2 cellular contexts compared by ENCODE assay signal in the genomic region with DNA sequence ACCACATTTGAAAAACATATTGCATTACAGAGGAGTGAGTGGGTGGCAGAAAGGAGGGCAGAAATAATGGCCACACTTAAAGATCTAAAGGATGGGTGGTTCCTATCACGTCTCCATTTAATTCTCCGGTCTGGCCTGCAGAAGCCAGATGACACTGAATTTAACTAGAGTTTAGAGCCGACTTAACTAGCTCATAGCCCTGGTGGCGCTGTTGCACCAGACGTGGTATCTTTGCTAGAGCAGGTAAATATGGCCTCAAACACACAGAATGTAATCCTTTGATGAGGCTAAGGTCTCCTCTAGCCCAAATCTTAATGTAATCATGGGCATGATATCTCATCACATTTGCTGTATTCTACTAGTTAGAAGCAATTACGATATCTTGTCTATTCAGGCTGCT.
A peak's percentile ranks its signal among the peaks of the same experiment; 100 is the strongest.
TF ChIP-seq lines count a peak whose summit lies in the region.

No MANE protein-coding gene starts in this region.

TF ChIP-seq in GM12878, 131 proteins besides CTCF, POLR2A, EP300 and RAD21:
- TF ChIP-seq BRCA1 (IDR thresholded peaks at IDR 0.05; ENCODE audit: low read depth, low read length) (no peak), CBFB (IDR thresholded peaks at IDR 0.05; ENCODE audit: low read depth) (no peak), SMC3 (IDR thresholded peaks at IDR 0.05; ENCODE audit: borderline replicate concordance, low read length) (peak; percentile 57; the same call in 1 of the 2 replicates), NBN (IDR thresholded peaks at IDR 0.05) (no peak), YY1 (IDR thresholded peaks at IDR 0.05; ENCODE audit: low read depth, low read length) (0 out of 2 replicates have a peak, but pooled peaks have one; percentile 45), CREM (IDR thresholded peaks at IDR 0.05; ENCODE audit: low read depth) (no peak), MEF2B (IDR thresholded peaks at IDR 0.05; ENCODE audit: partially characterized antibody, poor library complexity, severe bottlenecking) (no peak)
- TF ChIP-seq, protein P1, sequence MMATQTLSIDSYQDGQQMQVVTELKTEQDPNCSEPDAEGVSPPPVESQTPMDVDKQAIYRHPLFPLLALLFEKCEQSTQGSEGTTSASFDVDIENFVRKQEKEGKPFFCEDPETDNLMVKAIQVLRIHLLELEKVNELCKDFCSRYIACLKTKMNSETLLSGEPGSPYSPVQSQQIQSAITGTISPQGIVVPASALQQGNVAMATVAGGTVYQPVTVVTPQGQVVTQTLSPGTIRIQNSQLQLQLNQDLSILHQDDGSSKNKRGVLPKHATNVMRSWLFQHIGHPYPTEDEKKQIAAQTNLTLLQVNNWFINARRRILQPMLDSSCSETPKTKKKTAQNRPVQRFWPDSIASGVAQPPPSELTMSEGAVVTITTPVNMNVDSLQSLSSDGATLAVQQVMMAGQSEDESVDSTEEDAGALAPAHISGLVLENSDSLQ (IDR thresholded peaks at IDR 0.05): no peak
- TF ChIP-seq, protein P2, sequence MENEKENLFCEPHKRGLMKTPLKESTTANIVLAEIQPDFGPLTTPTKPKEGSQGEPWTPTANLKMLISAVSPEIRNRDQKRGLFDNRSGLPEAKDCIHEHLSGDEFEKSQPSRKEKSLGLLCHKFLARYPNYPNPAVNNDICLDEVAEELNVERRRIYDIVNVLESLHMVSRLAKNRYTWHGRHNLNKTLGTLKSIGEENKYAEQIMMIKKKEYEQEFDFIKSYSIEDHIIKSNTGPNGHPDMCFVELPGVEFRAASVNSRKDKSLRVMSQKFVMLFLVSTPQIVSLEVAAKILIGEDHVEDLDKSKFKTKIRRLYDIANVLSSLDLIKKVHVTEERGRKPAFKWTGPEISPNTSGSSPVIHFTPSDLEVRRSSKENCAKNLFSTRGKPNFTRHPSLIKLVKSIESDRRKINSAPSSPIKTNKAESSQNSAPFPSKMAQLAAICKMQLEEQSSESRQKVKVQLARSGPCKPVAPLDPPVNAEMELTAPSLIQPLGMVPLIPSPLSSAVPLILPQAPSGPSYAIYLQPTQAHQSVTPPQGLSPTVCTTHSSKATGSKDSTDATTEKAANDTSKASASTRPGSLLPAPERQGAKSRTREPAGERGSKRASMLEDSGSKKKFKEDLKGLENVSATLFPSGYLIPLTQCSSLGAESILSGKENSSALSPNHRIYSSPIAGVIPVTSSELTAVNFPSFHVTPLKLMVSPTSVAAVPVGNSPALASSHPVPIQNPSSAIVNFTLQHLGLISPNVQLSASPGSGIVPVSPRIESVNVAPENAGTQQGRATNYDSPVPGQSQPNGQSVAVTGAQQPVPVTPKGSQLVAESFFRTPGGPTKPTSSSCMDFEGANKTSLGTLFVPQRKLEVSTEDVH (IDR thresholded peaks at IDR 0.05; ENCODE audit: low read depth, partially characterized antibody): no peak
- TF ChIP-seq, protein P3, sequence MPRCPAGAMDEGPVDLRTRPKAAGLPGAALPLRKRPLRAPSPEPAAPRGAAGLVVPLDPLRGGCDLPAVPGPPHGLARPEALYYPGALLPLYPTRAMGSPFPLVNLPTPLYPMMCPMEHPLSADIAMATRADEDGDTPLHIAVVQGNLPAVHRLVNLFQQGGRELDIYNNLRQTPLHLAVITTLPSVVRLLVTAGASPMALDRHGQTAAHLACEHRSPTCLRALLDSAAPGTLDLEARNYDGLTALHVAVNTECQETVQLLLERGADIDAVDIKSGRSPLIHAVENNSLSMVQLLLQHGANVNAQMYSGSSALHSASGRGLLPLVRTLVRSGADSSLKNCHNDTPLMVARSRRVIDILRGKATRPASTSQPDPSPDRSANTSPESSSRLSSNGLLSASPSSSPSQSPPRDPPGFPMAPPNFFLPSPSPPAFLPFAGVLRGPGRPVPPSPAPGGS (IDR thresholded peaks at IDR 0.05; ENCODE audit: borderline replicate concordance, insufficient read depth, low read depth, low read length, poor library complexity, severe bottlenecking): no peak

TF ChIP-seq in HepG2, 621 proteins besides CTCF, POLR2A, EP300 and RAD21 (continues in another document):
- TF ChIP-seq REL (CRISPR knock-in tag; conservative IDR thresholded peaks at IDR 0.05) (no peak), RXRB (CRISPR knock-in tag; IDR thresholded peaks at IDR 0.05; ENCODE audit: borderline replicate concordance) (peak; percentile 41; the same call in 1 of the 2 replicates), FOXA3 (CRISPR knock-in tag; IDR thresholded peaks at IDR 0.05) (peak; percentile 61), MATR3 (CRISPR knock-in tag; IDR thresholded peaks at IDR 0.05) (no peak), HOXA7 (CRISPR knock-in tag; IDR thresholded peaks at IDR 0.05) (no peak), ZNF317 (CRISPR knock-in tag; IDR thresholded peaks at IDR 0.05) (no peak), SSRP1 (CRISPR knock-in tag; IDR thresholded peaks at IDR 0.05) (no peak), SNAI1 (CRISPR knock-in tag; IDR thresholded peaks at IDR 0.05; ENCODE audit: borderline replicate concordance) (no peak), NFKBIZ (CRISPR knock-in tag; IDR thresholded peaks at IDR 0.05) (no peak), ZNF136 (CRISPR knock-in tag; IDR thresholded peaks at IDR 0.05; ENCODE audit: low read depth) (no peak), GATAD1 (CRISPR knock-in tag; IDR thresholded peaks at IDR 0.05) (no peak), ZNF253 (CRISPR knock-in tag; IDR thresholded peaks at IDR 0.05; ENCODE audit: borderline replicate concordance) (no peak), ZNF468 (CRISPR knock-in tag; IDR thresholded peaks at IDR 0.05) (no peak), KDM1A (CRISPR knock-in tag; IDR thresholded peaks at IDR 0.05) (no peak), MTA3 (CRISPR knock-in tag; IDR thresholded peaks at IDR 0.05) (no peak), MED8 (CRISPR knock-in tag; IDR thresholded peaks at IDR 0.05; ENCODE audit: insufficient replicate concordance) (no peak), TEAD3 (CRISPR knock-in tag; optimal IDR thresholded peaks at IDR 0.05; ENCODE audit: borderline replicate concordance) (peak; percentile 27), KDM6A (CRISPR knock-in tag; IDR thresholded peaks at IDR 0.05; ENCODE audit: low read depth) (no peak), MEF2D (CRISPR knock-in tag; IDR thresholded peaks at IDR 0.05) (no peak), NKX3-1 (CRISPR knock-in tag; IDR thresholded peaks at IDR 0.05) (no peak), ZBTB3 (CRISPR knock-in tag; IDR thresholded peaks at IDR 0.05; ENCODE audit: borderline replicate concordance, low read depth) (no peak), ZNF484 (CRISPR knock-in tag; IDR thresholded peaks at IDR 0.05; ENCODE audit: borderline replicate concordance, low read depth) (no peak), ZNF879 (CRISPR knock-in tag; IDR thresholded peaks at IDR 0.05) (no peak)
- TF ChIP-seq, protein P4, sequence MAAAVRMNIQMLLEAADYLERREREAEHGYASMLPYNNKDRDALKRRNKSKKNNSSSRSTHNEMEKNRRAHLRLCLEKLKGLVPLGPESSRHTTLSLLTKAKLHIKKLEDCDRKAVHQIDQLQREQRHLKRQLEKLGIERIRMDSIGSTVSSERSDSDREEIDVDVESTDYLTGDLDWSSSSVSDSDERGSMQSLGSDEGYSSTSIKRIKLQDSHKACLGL (CRISPR knock-in tag; IDR thresholded peaks at IDR 0.05): no peak
- TF ChIP-seq, protein P5, sequence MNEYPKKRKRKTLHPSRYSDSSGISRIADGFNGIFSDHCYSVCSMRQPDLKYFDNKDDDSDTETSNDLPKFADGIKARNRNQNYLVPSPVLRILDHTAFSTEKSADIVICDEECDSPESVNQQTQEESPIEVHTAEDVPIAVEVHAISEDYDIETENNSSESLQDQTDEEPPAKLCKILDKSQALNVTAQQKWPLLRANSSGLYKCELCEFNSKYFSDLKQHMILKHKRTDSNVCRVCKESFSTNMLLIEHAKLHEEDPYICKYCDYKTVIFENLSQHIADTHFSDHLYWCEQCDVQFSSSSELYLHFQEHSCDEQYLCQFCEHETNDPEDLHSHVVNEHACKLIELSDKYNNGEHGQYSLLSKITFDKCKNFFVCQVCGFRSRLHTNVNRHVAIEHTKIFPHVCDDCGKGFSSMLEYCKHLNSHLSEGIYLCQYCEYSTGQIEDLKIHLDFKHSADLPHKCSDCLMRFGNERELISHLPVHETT (CRISPR knock-in tag; conservative IDR thresholded peaks at IDR 0.05): no peak
- TF ChIP-seq, protein P6, sequence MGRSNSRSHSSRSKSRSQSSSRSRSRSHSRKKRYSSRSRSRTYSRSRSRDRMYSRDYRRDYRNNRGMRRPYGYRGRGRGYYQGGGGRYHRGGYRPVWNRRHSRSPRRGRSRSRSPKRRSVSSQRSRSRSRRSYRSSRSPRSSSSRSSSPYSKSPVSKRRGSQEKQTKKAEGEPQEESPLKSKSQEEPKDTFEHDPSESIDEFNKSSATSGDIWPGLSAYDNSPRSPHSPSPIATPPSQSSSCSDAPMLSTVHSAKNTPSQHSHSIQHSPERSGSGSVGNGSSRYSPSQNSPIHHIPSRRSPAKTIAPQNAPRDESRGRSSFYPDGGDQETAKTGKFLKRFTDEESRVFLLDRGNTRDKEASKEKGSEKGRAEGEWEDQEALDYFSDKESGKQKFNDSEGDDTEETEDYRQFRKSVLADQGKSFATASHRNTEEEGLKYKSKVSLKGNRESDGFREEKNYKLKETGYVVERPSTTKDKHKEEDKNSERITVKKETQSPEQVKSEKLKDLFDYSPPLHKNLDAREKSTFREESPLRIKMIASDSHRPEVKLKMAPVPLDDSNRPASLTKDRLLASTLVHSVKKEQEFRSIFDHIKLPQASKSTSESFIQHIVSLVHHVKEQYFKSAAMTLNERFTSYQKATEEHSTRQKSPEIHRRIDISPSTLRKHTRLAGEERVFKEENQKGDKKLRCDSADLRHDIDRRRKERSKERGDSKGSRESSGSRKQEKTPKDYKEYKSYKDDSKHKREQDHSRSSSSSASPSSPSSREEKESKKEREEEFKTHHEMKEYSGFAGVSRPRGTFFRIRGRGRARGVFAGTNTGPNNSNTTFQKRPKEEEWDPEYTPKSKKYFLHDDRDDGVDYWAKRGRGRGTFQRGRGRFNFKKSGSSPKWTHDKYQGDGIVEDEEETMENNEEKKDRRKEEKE (IDR thresholded peaks at IDR 0.05): no peak
- TF ChIP-seq, protein P7, sequence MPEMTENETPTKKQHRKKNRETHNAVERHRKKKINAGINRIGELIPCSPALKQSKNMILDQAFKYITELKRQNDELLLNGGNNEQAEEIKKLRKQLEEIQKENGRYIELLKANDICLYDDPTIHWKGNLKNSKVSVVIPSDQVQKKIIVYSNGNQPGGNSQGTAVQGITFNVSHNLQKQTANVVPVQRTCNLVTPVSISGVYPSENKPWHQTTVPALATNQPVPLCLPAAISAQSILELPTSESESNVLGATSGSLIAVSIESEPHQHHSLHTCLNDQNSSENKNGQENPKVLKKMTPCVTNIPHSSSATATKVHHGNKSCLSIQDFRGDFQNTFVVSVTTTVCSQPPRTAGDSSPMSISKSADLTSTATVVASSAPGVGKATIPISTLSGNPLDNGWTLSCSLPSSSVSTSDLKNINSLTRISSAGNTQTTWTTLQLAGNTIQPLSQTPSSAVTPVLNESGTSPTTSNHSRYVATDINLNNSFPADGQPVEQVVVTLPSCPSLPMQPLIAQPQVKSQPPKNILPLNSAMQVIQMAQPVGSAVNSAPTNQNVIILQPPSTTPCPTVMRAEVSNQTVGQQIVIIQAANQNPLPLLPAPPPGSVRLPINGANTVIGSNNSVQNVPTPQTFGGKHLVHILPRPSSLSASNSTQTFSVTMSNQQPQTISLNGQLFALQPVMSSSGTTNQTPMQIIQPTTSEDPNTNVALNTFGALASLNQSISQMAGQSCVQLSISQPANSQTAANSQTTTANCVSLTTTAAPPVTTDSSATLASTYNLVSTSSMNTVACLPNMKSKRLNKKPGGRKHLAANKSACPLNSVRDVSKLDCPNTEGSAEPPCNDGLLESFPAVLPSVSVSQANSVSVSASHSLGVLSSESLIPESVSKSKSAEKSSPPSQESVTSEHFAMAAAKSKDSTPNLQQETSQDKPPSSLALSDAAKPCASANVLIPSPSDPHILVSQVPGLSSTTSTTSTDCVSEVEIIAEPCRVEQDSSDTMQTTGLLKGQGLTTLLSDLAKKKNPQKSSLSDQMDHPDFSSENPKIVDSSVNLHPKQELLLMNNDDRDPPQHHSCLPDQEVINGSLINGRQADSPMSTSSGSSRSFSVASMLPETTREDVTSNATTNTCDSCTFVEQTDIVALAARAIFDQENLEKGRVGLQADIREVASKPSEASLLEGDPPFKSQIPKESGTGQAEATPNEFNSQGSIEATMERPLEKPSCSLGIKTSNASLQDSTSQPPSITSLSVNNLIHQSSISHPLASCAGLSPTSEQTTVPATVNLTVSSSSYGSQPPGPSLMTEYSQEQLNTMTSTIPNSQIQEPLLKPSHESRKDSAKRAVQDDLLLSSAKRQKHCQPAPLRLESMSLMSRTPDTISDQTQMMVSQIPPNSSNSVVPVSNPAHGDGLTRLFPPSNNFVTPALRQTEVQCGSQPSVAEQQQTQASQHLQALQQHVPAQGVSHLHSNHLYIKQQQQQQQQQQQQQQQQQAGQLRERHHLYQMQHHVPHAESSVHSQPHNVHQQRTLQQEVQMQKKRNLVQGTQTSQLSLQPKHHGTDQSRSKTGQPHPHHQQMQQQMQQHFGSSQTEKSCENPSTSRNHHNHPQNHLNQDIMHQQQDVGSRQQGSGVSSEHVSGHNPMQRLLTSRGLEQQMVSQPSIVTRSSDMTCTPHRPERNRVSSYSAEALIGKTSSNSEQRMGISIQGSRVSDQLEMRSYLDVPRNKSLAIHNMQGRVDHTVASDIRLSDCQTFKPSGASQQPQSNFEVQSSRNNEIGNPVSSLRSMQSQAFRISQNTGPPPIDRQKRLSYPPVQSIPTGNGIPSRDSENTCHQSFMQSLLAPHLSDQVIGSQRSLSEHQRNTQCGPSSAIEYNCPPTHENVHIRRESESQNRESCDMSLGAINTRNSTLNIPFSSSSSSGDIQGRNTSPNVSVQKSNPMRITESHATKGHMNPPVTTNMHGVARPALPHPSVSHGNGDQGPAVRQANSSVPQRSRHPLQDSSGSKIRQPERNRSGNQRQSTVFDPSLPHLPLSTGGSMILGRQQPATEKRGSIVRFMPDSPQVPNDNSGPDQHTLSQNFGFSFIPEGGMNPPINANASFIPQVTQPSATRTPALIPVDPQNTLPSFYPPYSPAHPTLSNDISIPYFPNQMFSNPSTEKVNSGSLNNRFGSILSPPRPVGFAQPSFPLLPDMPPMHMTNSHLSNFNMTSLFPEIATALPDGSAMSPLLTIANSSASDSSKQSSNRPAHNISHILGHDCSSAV (CRISPR knock-in tag; IDR thresholded peaks at IDR 0.05; ENCODE audit: borderline replicate concordance): no peak
- TF ChIP-seq, protein P8, sequence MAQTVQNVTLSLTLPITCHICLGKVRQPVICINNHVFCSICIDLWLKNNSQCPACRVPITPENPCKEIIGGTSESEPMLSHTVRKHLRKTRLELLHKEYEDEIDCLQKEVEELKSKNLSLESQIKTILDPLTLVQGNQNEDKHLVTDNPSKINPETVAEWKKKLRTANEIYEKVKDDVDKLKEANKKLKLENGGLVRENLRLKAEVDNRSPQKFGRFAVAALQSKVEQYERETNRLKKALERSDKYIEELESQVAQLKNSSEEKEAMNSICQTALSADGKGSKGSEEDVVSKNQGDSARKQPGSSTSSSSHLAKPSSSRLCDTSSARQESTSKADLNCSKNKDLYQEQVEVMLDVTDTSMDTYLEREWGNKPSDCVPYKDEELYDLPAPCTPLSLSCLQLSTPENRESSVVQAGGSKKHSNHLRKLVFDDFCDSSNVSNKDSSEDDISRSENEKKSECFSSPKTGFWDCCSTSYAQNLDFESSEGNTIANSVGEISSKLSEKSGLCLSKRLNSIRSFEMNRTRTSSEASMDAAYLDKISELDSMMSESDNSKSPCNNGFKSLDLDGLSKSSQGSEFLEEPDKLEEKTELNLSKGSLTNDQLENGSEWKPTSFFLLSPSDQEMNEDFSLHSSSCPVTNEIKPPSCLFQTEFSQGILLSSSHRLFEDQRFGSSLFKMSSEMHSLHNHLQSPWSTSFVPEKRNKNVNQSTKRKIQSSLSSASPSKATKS (CRISPR knock-in tag; IDR thresholded peaks at IDR 0.05): no peak
